Comparison of ENCODE assay signal across 21 cellular contexts in genomic region chr2:119086327-119086726, GRCh38.
"Had no signal": no experiment of that assay in that cellular context is flagged by ENCODE, and none has a peak within 500 bp of the region (broad histone marks: within the 10 kb centered on the region; RNA-seq: fewer than 3 reads in every experiment).

No MANE protein-coding gene starts in this region.

- H3K27me3 Mint-ChIP-seq: activated CD4-positive, alpha-beta T cell treated with anti-CD3 and anti-CD28 coated beads, Interleukin-2, amount 10 ng/mL, durations not matched to agents 24 days and 14 days; activated CD8-positive, alpha-beta memory T cell treated with anti-CD3 and anti-CD28 coated beads, Interleukin-2, amount 10 ng/mL, durations not matched to agents 7 days and 5 days; activated CD8-positive, alpha-beta T cell treated with anti-CD3 and anti-CD28 coated beads for 36 hours; activated naive CD4-positive, alpha-beta T cell treated with anti-CD3 and anti-CD28 coated beads, Interleukin-2, amount 10 ng/mL, durations not matched to agents 7 days and 5 days had no signal

- H3K9me3 Mint-ChIP-seq: activated CD4-positive, alpha-beta T cell treated with anti-CD3 and anti-CD28 coated beads, Interleukin-2, amount 10 ng/mL, durations not matched to agents 24 days and 14 days; activated CD8-positive, alpha-beta T cell treated with anti-CD3 and anti-CD28 coated beads for 36 hours; activated naive CD4-positive, alpha-beta T cell treated with anti-CD3 and anti-CD28 coated beads, Interleukin-2, amount 10 ng/mL, durations not matched to agents 7 days and 5 days; endodermal cell; stimulated activated naive CD8-positive, alpha-beta T cell treated with anti-CD3 and anti-CD28 coated beads, Interleukin-15, amount 100 ng/mL, for 72 hours had no signal

- H3K27ac Mint-ChIP-seq: activated CD4-positive, alpha-beta T cell treated with anti-CD3 and anti-CD28 coated beads, Interleukin-2, amount 10 ng/mL, durations not matched to agents 24 days and 14 days; activated CD8-positive, alpha-beta memory T cell treated with anti-CD3 and anti-CD28 coated beads, Interleukin-2, amount 10 ng/mL, durations not matched to agents 7 days and 5 days; activated CD8-positive, alpha-beta T cell treated with anti-CD3 and anti-CD28 coated beads for 36 hours; activated naive CD4-positive, alpha-beta T cell treated with anti-CD3 and anti-CD28 coated beads, Interleukin-2, amount 10 ng/mL, durations not matched to agents 7 days and 5 days; naive thymus-derived CD8-positive, alpha-beta T cell; stimulated activated naive CD8-positive, alpha-beta T cell treated with anti-CD3 and anti-CD28 coated beads, Interleukin-15, amount 100 ng/mL, for 72 hours; T-helper 17 cell had no signal

- H3K27me3 ChIP-seq: heart left ventricle, pancreas, tibial artery had no signal

- H3K9me3 ChIP-seq: pancreas, tibial artery had no signal

- ATAC-seq: activated CD8-positive, alpha-beta memory T cell treated with anti-CD3 and anti-CD28 coated beads, Interleukin-2, amount 10 ng/mL, durations not matched to agents 7 days and 5 days; activated CD8-positive, alpha-beta T cell treated with anti-CD3 and anti-CD28 coated beads for 36 hours; heart left ventricle; left lobe of liver; naive thymus-derived CD8-positive, alpha-beta T cell; right cardiac atrium; stimulated activated naive CD8-positive, alpha-beta T cell treated with anti-CD3 and anti-CD28 coated beads, Interleukin-15, amount 100 ng/mL, for 72 hours; T-helper 17 cell had no signal

- H3K36me3 Mint-ChIP-seq: activated CD8-positive, alpha-beta memory T cell treated with anti-CD3 and anti-CD28 coated beads, Interleukin-2, amount 10 ng/mL, durations not matched to agents 7 days and 5 days; activated naive CD4-positive, alpha-beta T cell treated with anti-CD3 and anti-CD28 coated beads, Interleukin-2, amount 10 ng/mL, durations not matched to agents 7 days and 5 days; naive thymus-derived CD8-positive, alpha-beta T cell had no signal

- H3K36me3 ChIP-seq: heart left ventricle, pancreas, tibial artery had no signal

- DNase-seq: activated CD4-positive, alpha-beta T cell treated with anti-CD3 and anti-CD28 coated beads, Interleukin-2, amount 10 ng/mL, durations not matched to agents 24 days and 14 days; activated CD8-positive, alpha-beta memory T cell treated with anti-CD3 and anti-CD28 coated beads, Interleukin-2, amount 10 ng/mL, durations not matched to agents 7 days and 5 days; activated CD8-positive, alpha-beta T cell treated with anti-CD3 and anti-CD28 coated beads for 36 hours; activated effector memory CD4-positive, alpha-beta T cell treated with anti-CD3 and anti-CD28 coated beads, Interleukin-2, amount 50 U/mL, for 16 hours; activated naive CD4-positive, alpha-beta T cell treated with anti-CD3 and anti-CD28 coated beads, Interleukin-2, amount 10 ng/mL, durations not matched to agents 7 days and 5 days; activated T-cell treated with anti-CD3 and anti-CD28 coated beads for 4 hours; cerebellar nuclear complex; cortex of kidney; endodermal cell; heart left ventricle; kidney; naive thymus-derived CD8-positive, alpha-beta T cell; right cardiac atrium; stimulated activated CD4-positive, alpha-beta T cell treated with anti-CD3 and anti-CD28 coated beads, Interleukin-12 subunit alpha, Interleukin-12 subunit beta, amount 100 ng/mL, for 4 hours; stimulated activated naive CD8-positive, alpha-beta T cell treated with anti-CD3 and anti-CD28 coated beads, Interleukin-15, amount 100 ng/mL, for 72 hours; T-helper 17 cell; tibial artery had no signal

- FAIRE-seq: kidney, pancreas had no signal

- H3K4me3 ChIP-seq: heart left ventricle, lung, pancreas, tibial artery had no signal

- H3K4me1 Mint-ChIP-seq: activated CD4-positive, alpha-beta T cell treated with anti-CD3 and anti-CD28 coated beads, Interleukin-2, amount 10 ng/mL, durations not matched to agents 24 days and 14 days; activated CD8-positive, alpha-beta memory T cell treated with anti-CD3 and anti-CD28 coated beads, Interleukin-2, amount 10 ng/mL, durations not matched to agents 7 days and 5 days; activated naive CD4-positive, alpha-beta T cell treated with anti-CD3 and anti-CD28 coated beads, Interleukin-2, amount 10 ng/mL, durations not matched to agents 7 days and 5 days; naive thymus-derived CD8-positive, alpha-beta T cell; stimulated activated naive CD8-positive, alpha-beta T cell treated with anti-CD3 and anti-CD28 coated beads, Interleukin-15, amount 100 ng/mL, for 72 hours; T-helper 17 cell had no signal

- H3K4me1 ChIP-seq: tibial artery had no signal

- H3K27ac ChIP-seq: epithelial cell of prostate, heart left ventricle, pancreas, tibial artery had no signal

- H3K4me3 Mint-ChIP-seq: activated CD4-positive, alpha-beta T cell treated with anti-CD3 and anti-CD28 coated beads, Interleukin-2, amount 10 ng/mL, durations not matched to agents 24 days and 14 days; activated CD8-positive, alpha-beta memory T cell treated with anti-CD3 and anti-CD28 coated beads, Interleukin-2, amount 10 ng/mL, durations not matched to agents 7 days and 5 days; activated CD8-positive, alpha-beta T cell treated with anti-CD3 and anti-CD28 coated beads for 36 hours; activated naive CD4-positive, alpha-beta T cell treated with anti-CD3 and anti-CD28 coated beads, Interleukin-2, amount 10 ng/mL, durations not matched to agents 7 days and 5 days; endodermal cell; naive thymus-derived CD8-positive, alpha-beta T cell; stimulated activated naive CD8-positive, alpha-beta T cell treated with anti-CD3 and anti-CD28 coated beads, Interleukin-15, amount 100 ng/mL, for 72 hours; T-helper 17 cell had no signal
